ENCODE assay signal across 9 cellular contexts in genomic region chr6:160462551-160463109, GRCh38.
DNase-seq lines count a peak whose midpoint lies in the region; ATAC-seq and TF ChIP-seq lines count a peak whose summit lies in the region.
"Had no signal": no experiment of that assay in that cellular context is flagged by ENCODE, and none has a peak within 500 bp of the region (broad histone marks: within the 10 kb centered on the region; RNA-seq: fewer than 3 reads in every experiment).

No MANE protein-coding gene starts in this region.

- peak; percentile 95 for ATAC-seq in GM21367 (IDR thresholded peaks at IDR 0.05; ENCODE audit: unreplicated experiment)

- no peaks in the 10 kb centered on the region for H3K9me3 ChIP-seq in tibial nerve
- H3K9me3 ChIP-seq: neutrophil had no signal

- TF ChIP-seq CTCF in HL-60 (IDR thresholded peaks at IDR 0.05; ENCODE audit: insufficient read depth, low read length): no peak
- no peak for TF ChIP-seq CTCF in tibial nerve (IDR thresholded peaks at IDR 0.05)

- H3K4me3 ChIP-seq in HL-60 (replicated peaks; ENCODE audit: insufficient read depth, low read length) (no peak overlapping the region), tibial nerve (no peak overlapping the region)

- peaks cover 0 to 5% (median 0%) of the 10 kb centered on the region in 4 donors for H3K4me1 ChIP-seq in tibial nerve

- H3K27me3 ChIP-seq in HL-60 (ENCODE audit: insufficient read depth, poor library complexity, severe bottlenecking): no peaks in the 10 kb centered on the region
- no peaks in the 10 kb centered on the region for H3K27me3 ChIP-seq in tibial nerve

- TF ChIP-seq POLR2A in tibial nerve (IDR thresholded peaks at IDR 0.05): no peak

- DNase-seq in CMK (ENCODE audit: low read depth) (peak; percentile 27), HL-60 (ENCODE audit: low read depth in 1 of 2, low spot score in 1 of 2) (peak; percentile 48 to 64), fibroblast of the conjunctiva (ENCODE audit: low read depth) (peak; percentile 33), tibial nerve (ENCODE audit: low spot score in 2 of 2) (no peak), DMS114 treated with DMSO at 0.1 percent for 48 hours (lab: John Stamatoyannopoulos, UW; ENCODE audit: unreplicated experiment) (no peak), NCI-H1930 (lab: John Stamatoyannopoulos, UW) (no peak)
- peak; percentile 15 to 20 for DNase-seq in activated CD4-positive, alpha-beta T cell treated with anti-CD3 and anti-CD28 coated beads, Interleukin-2, amount 50 U/mL, for 4 hours

- whole genome bisulfite sequencing in tibial nerve, 2 donors: 69 to 78% methylated on average over 3 of the region's 3 CpGs

- no peaks in the 10 kb centered on the region for H3K36me3 ChIP-seq in tibial nerve
- H3K36me3 ChIP-seq: neutrophil had no signal

- TF ChIP-seq EP300 in tibial nerve (IDR thresholded peaks at IDR 0.05): no peak

- H3K27ac ChIP-seq in HL-60 (replicated peaks) (no peak overlapping the region), tibial nerve (no peak overlapping the region)
- H3K27ac ChIP-seq: neutrophil had no signal

Comparison
In these comparisons a context has a peak if more than half of its experiments do, and no peak if none do; other contexts are left out.
1. DNase-seq: peak in CMK (single experiment), HL-60 (2 of 2), activated CD4-positive, alpha-beta T cell treated with anti-CD3 and anti-CD28 coated beads, Interleukin-2, amount 50 U/mL, for 4 hours (2 of 2) and fibroblast of the conjunctiva (single experiment); none in tibial nerve (0 of 2), DMS114 treated with DMSO at 0.1 percent for 48 hours (single experiment) and NCI-H1930 (0 of 2).